Comparison of ENCODE assay signal across 8 cellular contexts in genomic region chr9:90511711-90512110, GRCh38.
"Had no signal": no experiment of that assay in that cellular context is flagged by ENCODE, and none has a peak within 500 bp of the region (broad histone marks: within the 10 kb centered on the region; RNA-seq: fewer than 3 reads in every experiment).

No MANE protein-coding gene starts in this region.

- FAIRE-seq: HepG2, HTR-8/SVneo, K562 had no signal

- H3K27ac Mint-ChIP-seq: IgD-negative memory B cell had no signal

- H3K36me3 Mint-ChIP-seq: IgD-negative memory B cell had no signal

- H3K27ac ChIP-seq: HL-60 had no signal

- H3K4me3 Mint-ChIP-seq: IgD-negative memory B cell had no signal

- ATAC-seq: HepG2, K562 had no signal

- H3K9me3 Mint-ChIP-seq: IgD-negative memory B cell had no signal

- H3K4me3 ChIP-seq: K562 had no signal

- DNase-seq: IMR-90, KBM-7, KG1 had no signal
